14 cellular contexts compared by ENCODE assay signal in the genomic region with DNA sequence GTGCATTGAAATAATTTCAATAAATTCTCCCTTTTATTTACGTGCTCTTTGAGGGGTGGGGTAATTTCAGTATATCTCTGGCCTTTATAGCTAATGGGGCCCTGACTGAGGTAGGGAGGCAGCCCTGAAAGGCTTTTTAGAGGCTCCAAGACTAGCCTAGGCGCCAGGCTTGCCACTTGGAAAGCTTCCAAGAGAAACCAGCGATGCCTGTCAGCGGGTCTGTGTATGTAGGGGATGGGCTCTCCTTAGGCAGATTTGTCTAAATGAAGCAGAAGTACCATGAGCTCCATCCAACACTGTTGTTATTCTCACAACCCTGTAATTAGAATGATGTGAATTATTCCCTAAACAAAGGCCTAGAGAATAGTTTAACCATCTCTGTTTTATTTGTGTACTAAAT.
DNase-seq lines count a peak whose midpoint lies in the region.
"Had no signal": no experiment of that assay in that cellular context is flagged by ENCODE, and none has a peak within 500 bp of the region (broad histone marks: within the 10 kb centered on the region; RNA-seq: fewer than 3 reads in every experiment).

No MANE protein-coding gene starts in this region.

- DNase-seq in DMS79 treated with DMSO at 0.1 percent for 48 hours (lab: John Stamatoyannopoulos, UW) = peak; percentile 79
- peak; percentile 65 for DNase-seq in NCI-H1105 (lab: John Stamatoyannopoulos, UW)
- peak; percentile 30 for DNase-seq in NCI-H526 treated with DMSO at 0.1 percent for 48 hours (lab: John Stamatoyannopoulos, UW)
- DNase-seq in glomerular visceral epithelial cell (ENCODE audit: extremely low spot score) = peak; percentile 7
- no peak for DNase-seq in NOMO-1 (lab: John Stamatoyannopoulos, UW; ENCODE audit: unreplicated experiment in 2 of 2)
- no peak for DNase-seq in dedifferentiated amniotic fluid mesenchymal stem cell (ENCODE audit: extremely low spot score)
- DNase-seq in UCSD-AML1 (lab: John Stamatoyannopoulos, UW; ENCODE audit: unreplicated experiment) = no peak
- no peak for DNase-seq in activated CD4-positive, CD25-positive, alpha-beta regulatory T cell treated with anti-CD3 and anti-CD28 coated beads, Interleukin-2, amount 50 U/mL, for 72 hours
- DNase-seq: activated CD8-positive, alpha-beta memory T cell treated with anti-CD3 and anti-CD28 coated beads, Interleukin-2, amount 50 U/mL, for 48 hours; hypothalamus; left ventricle myocardium superior; NCI-H226; small intestine; WERI-Rb-1 had no signal

Comparison
In these comparisons a context has a peak if more than half of its experiments do, and no peak if none do; other contexts are left out.
1. DNase-seq: peak in DMS79 treated with DMSO at 0.1 percent for 48 hours (single experiment), NCI-H1105 (single experiment), NCI-H526 treated with DMSO at 0.1 percent for 48 hours (single experiment) and glomerular visceral epithelial cell (single experiment); none in NOMO-1 (0 of 2), dedifferentiated amniotic fluid mesenchymal stem cell (single experiment), UCSD-AML1 (single experiment) and activated CD4-positive, CD25-positive, alpha-beta regulatory T cell treated with anti-CD3 and anti-CD28 coated beads, Interleukin-2, amount 50 U/mL, for 72 hours (single experiment).